Comparison of ENCODE assay signal across 10 cellular contexts in the genomic region with DNA sequence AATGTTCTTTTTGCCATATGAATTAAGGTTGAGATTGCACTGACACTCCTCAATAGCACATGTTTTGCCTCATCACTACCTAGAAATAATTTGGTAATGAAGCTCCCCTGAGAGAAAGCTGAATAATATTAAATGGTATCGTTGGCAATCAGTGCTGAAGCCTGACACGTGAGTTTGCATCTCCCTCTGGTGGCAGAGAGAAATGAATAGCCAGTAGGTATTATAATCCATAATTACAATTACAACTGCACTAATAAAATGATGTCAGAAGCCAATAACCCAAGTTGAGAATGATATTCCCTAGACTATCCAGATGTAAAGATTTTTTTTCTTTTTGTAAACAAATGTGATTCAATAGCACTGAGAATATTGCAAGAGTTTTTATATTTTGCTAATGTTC.
A peak's percentile ranks its signal among the peaks of the same experiment; 100 is the strongest.
DNase-seq lines count a peak whose midpoint lies in the region; TF ChIP-seq lines count a peak whose summit lies in the region.
"Had no signal": no experiment of that assay in that cellular context is flagged by ENCODE, and none has a peak within 500 bp of the region (broad histone marks: within the 10 kb centered on the region; RNA-seq: fewer than 3 reads in every experiment).

No MANE protein-coding gene starts in this region.

- H3K9me3 ChIP-seq in osteoblast (ENCODE audit: low read depth, low read length) (peaks cover 6% of the 10 kb centered on the region), transverse colon (peaks cover 0 to 4% of the 10 kb centered on the region in 2 donors)

- H3K36me3 ChIP-seq in GM06990 (ENCODE audit: control insufficient read depth, insufficient read depth, low read length): no peaks in the 10 kb centered on the region
- no peaks in the 10 kb centered on the region for H3K36me3 ChIP-seq in osteoblast (ENCODE audit: insufficient read depth, low read length)
- no peaks in the 10 kb centered on the region for H3K36me3 ChIP-seq in transverse colon
- H3K36me3 ChIP-seq: suprapubic skin had no signal

- TF ChIP-seq POLR2A in transverse colon (IDR thresholded peaks at IDR 0.05): no peak

- H3K4me1 ChIP-seq in osteoblast (ENCODE audit: insufficient read depth, low read length): no peaks in the 10 kb centered on the region
- H3K4me1 ChIP-seq in transverse colon: no peaks in the 10 kb centered on the region
- H3K4me1 ChIP-seq: suprapubic skin had no signal

- intact Hi-C loops in transverse colon (cut with DNase I; ENCODE audit: low total_unique reads): no loop called here

- no peak overlapping the region for H3K4me2 ChIP-seq in osteoblast (ENCODE audit: insufficient read depth, low read length)

- H3K79me2 ChIP-seq in osteoblast (ENCODE audit: insufficient read depth, low read length): no peaks in the 10 kb centered on the region

- 8 to 14% methylated on average over 2 of the region's 2 CpGs for WGBS in transverse colon (ENCODE audit: low coverage in 1 of 2), 2 donors

- no peak for TF ChIP-seq EP300 in transverse colon (IDR thresholded peaks at IDR 0.05; ENCODE audit: low read depth)

- no peak for DNase-seq in GM06990 (ENCODE audit: extremely low read depth, insufficient read length)
- DNase-seq in HFF-Myc (ENCODE audit: extremely low read depth, low read depth): no peak
- peak; percentile 71 for DNase-seq in NCI-H748 (lab: John Stamatoyannopoulos, UW; ENCODE audit: unreplicated experiment)
- DNase-seq in germinal center (ENCODE audit: low spot score): peak; percentile 2
- DNase-seq in COLO668 (lab: John Stamatoyannopoulos, UW; ENCODE audit: unreplicated experiment): no peak
- DNase-seq in osteoblast (ENCODE audit: insufficient read length, low spot score, missing footprints): no peak
- DNase-seq in transverse colon: no peak
- DNase-seq in NCI-H2196 treated with DMSO at 0.1 percent for 48 hours (lab: John Stamatoyannopoulos, UW; ENCODE audit: unreplicated experiment): no peak
- DNase-seq: cerebellar nuclear complex had no signal

- H2AFZ ChIP-seq in osteoblast (ENCODE audit: low read length): no peak overlapping the region

- no peak overlapping the region for H3K4me3 ChIP-seq in GM06990 (replicated peaks; ENCODE audit: low read depth, low read length)
- no peak overlapping the region for H3K4me3 ChIP-seq in HFF-Myc (replicated peaks; ENCODE audit: low read depth, low read length)
- no peak overlapping the region for H3K4me3 ChIP-seq in osteoblast (ENCODE audit: insufficient read depth, low read length)
- no peak overlapping the region for H3K4me3 ChIP-seq in transverse colon
- H3K4me3 ChIP-seq: suprapubic skin had no signal

- in situ Hi-C loops in transverse colon (cut with MboI; ENCODE audit: low pct_ligation_motif_present in 1 of 4, low pct_unique_long_range_greater_than_20kb in 1 of 4, low sequenced_read_pairs in 3 of 4): loop anchor here in 1 of 4 donors (25.0 kb wide), 1 partner anchor 100 kb away; no protein-coding TSS in a partner anchor

- no peaks in the 10 kb centered on the region for H3K27me3 ChIP-seq in GM06990 (replicated peaks; ENCODE audit: control insufficient read depth, insufficient read depth, low read length)
- H3K27me3 ChIP-seq in osteoblast (ENCODE audit: insufficient read depth, low read length): no peaks in the 10 kb centered on the region
- H3K27me3 ChIP-seq in transverse colon: no peaks in the 10 kb centered on the region
- H3K27me3 ChIP-seq: suprapubic skin had no signal

- TF ChIP-seq CTCF in GM06990 (IDR thresholded peaks at IDR 0.05; ENCODE audit: insufficient read depth, low read length, poor library complexity, severe bottlenecking) (peak; percentile 39), HFF-Myc (IDR thresholded peaks at IDR 0.05; ENCODE audit: low read depth, low read length, missing control alignments) (peak; percentile 6), osteoblast (IDR thresholded peaks at IDR 0.05; ENCODE audit: extremely low read depth, low read depth, low read length) (no peak), transverse colon (IDR thresholded peaks at IDR 0.05) (no peak)

- H3K27ac ChIP-seq in osteoblast (ENCODE audit: low read depth, low read length) (no peak overlapping the region), transverse colon (no peak overlapping the region)
- H3K27ac ChIP-seq: suprapubic skin had no signal

- H4K20me1 ChIP-seq in osteoblast (ENCODE audit: insufficient read depth, low read length): no peaks in the 10 kb centered on the region

Comparison
In these comparisons a context has a peak if more than half of its experiments do, and no peak if none do; other contexts are left out.
1. DNase-seq: peak in NCI-H748 (single experiment) and germinal center (single experiment); none in GM06990 (single experiment), HFF-Myc (single experiment), COLO668 (single experiment), osteoblast (single experiment), transverse colon (single experiment) and NCI-H2196 treated with DMSO at 0.1 percent for 48 hours (single experiment).
2. CTCF ChIP-seq: peak in GM06990 (single experiment) and HFF-Myc (single experiment); none in osteoblast (single experiment) and transverse colon (0 of 5).